In genomic region chr12:29405561-29405960, GRCh38 we compare ENCODE assay signal across 33 cellular contexts.
"Had no signal": no experiment of that assay in that cellular context is flagged by ENCODE, and none has a peak within 500 bp of the region (broad histone marks: within the 10 kb centered on the region; RNA-seq: fewer than 3 reads in every experiment).

No MANE protein-coding gene starts in this region.

- H3K27ac ChIP-seq: adrenal gland, ascending aorta, body of pancreas, brain microvascular endothelial cell, breast epithelium, cardiac muscle cell had no signal

- FAIRE-seq: astrocyte, bronchial epithelial cell had no signal

- H3K27me3 ChIP-seq: adrenal gland, ascending aorta, body of pancreas, brain microvascular endothelial cell, breast epithelium, cardiac muscle cell had no signal

- H3K36me3 ChIP-seq: adrenal gland, ascending aorta, brain microvascular endothelial cell, breast epithelium, cardiac muscle cell had no signal

- ATAC-seq: activated naive CD4-positive, alpha-beta T cell treated with anti-CD3 and anti-CD28 coated beads, Interleukin-2, amount 50 U/mL, for 72 hours; activated naive CD8-positive, alpha-beta T cell treated with anti-CD3 and anti-CD28 coated beads, Interleukin-2, amount 50 U/mL, for 24 hours; activated T-cell treated with anti-CD3 and anti-CD28 coated beads, Interleukin-2, amount 50 U/mL, for 4 hours; activated T-cell treated with anti-CD3 and anti-CD28 coated beads, Interleukin-2, amount 50 U/mL, for 72 hours; activated T-helper 17 cell treated with anti-CD3 and anti-CD28 coated beads, Interleukin-2, amount 50 U/mL, for 72 hours; body of pancreas had no signal

- H3K4me1 ChIP-seq: adrenal gland, ascending aorta, body of pancreas, breast epithelium had no signal

- DNase-seq: activated effector memory CD4-positive, alpha-beta T cell treated with anti-CD3 and anti-CD28 coated beads, Interleukin-2, amount 50 U/mL, for 16 hours; activated effector memory CD4-positive, alpha-beta T cell treated with Interleukin-2 at 50 U/mL for 16 hours; activated gamma-delta T cell; activated gamma-delta T cell treated with Interleukin-2 at 50 U/mL for 16 hours; activated naive CD4-positive, alpha-beta T cell; activated naive CD4-positive, alpha-beta T cell treated with anti-CD3 and anti-CD28 coated beads for 36 hours; activated naive CD4-positive, alpha-beta T cell treated with anti-CD3 and anti-CD28 coated beads, Interleukin-2, amount 10 ng/mL, durations not matched to agents 7 days and 5 days; activated naive CD4-positive, alpha-beta T cell treated with anti-CD3 and anti-CD28 coated beads, Interleukin-2, amount 50 U/mL, for 16 hours; activated naive CD4-positive, alpha-beta T cell treated with Interleukin-2 at 50 U/mL for 16 hours; activated naive CD8-positive, alpha-beta T cell treated with anti-CD3 and anti-CD28 coated beads for 36 hours; activated naive CD8-positive, alpha-beta T cell treated with anti-CD3 and anti-CD28 coated beads, Interleukin-2, amount 10 ng/mL, durations not matched to agents 7 days and 5 days; activated naive CD8-positive, alpha-beta T cell treated with anti-CD3 and anti-CD28 coated beads, Interleukin-2, amount 50 U/mL, for 24 hours; activated T-cell treated with anti-CD3 and anti-CD28 coated beads, Interleukin-2, amount 50 U/mL, for 24 hours; activated T-cell treated with anti-CD3 and anti-CD28 coated beads, Interleukin-2, amount 50 U/mL, for 4 hours; activated T-cell treated with anti-CD3 and anti-CD28 coated beads, Interleukin-2, amount 50 U/mL, for 48 hours; activated T-cell treated with anti-CD3 and anti-CD28 coated beads, Interleukin-2, amount 50 U/mL, for 72 hours; adrenal gland; amniotic stem cell; amygdala; anterior cingulate cortex; aorta; body of pancreas; brain microvascular endothelial cell; caudate nucleus; central memory CD4-positive, alpha-beta T cell; cerebellar nuclear complex had no signal

- H3K9me3 ChIP-seq: adrenal gland, ascending aorta, body of pancreas, breast epithelium had no signal

- H3K4me3 ChIP-seq: adrenal gland, ascending aorta, body of pancreas, breast epithelium, cardiac muscle cell had no signal
